Comparison of ENCODE assay signal across 9 cellular contexts in genomic region chr13:110616103-110617101, GRCh38. TPM values are rescaled to one million over a fixed set of nuclear protein-coding genes. Genes with fewer than 3 reads are reported as not detected.
DNase-seq lines count a peak whose midpoint lies in the region; ATAC-seq, FAIRE-seq and TF ChIP-seq lines count a peak whose summit lies in the region.
"Had no signal": no experiment of that assay in that cellular context is flagged by ENCODE, and none has a peak within 500 bp of the region (broad histone marks: within the 10 kb centered on the region; RNA-seq: fewer than 3 reads in every experiment).

No MANE protein-coding gene starts in this region.

- no peak for FAIRE-seq in K562 (lab: Jason Lieb, UNC)
- FAIRE-seq: TTC549 had no signal

- in situ Hi-C loops in K562 (cut with MboI) = no loop called here

- H2AFZ ChIP-seq in K562 (ENCODE audit: low read depth, low read length) = peak overlapping the region; percentile 90; the same call in 1 of the 2 replicates

- DNase-seq in BE2C (no peak), RWPE2 (ENCODE audit: low spot score) (no peak), K562 (ENCODE audit: extremely low read depth in 1 of 4, low spot score in 3 of 4) (peak; percentile 46 to 59 (median 51)), NCI-H774 (lab: John Stamatoyannopoulos, UW) (no peak)
- peak; percentile 14 to 44 (median 14) for DNase-seq in stimulated activated CD4-positive, alpha-beta T cell treated with anti-CD3 and anti-CD28 coated beads, TNF-alpha, amount 100 ng/mL, for 48 hours (ENCODE audit: low read depth in 3 of 3)

- ATAC-seq in GM18858 (IDR thresholded peaks at IDR 0.05; ENCODE audit: unreplicated experiment) (peak; percentile 37), HG03045 (IDR thresholded peaks at IDR 0.05; ENCODE audit: unreplicated experiment) (peak; percentile 45), RWPE2 (ENCODE audit: low read depth) (peak; percentile 66), K562 (peak; percentile 68)

- BruUV-seq in K562 (replicated peaks; lab: Mats Ljungman, UMichigan) = TSS peak; percentile 37

- 2% methylated on average over 30 of the region's 37 CpGs for WGBS in K562 (ENCODE audit: insufficient coverage, low coverage, missing lambda C conversion rate)

- POLR2A ChIA-PET in K562 (lab: Yijun Ruan, JAX) = interaction anchor here (0.6 to 2.0 kb wide), 7 partner anchors 10 to 218 kb away, joined by 3 to 7 read pairs (median 3); no protein-coding TSS in a partner anchor

- H3K4me2 ChIP-seq in K562 (ENCODE audit: insufficient read depth, low read length) = peak overlapping the region; percentile 86

- TF ChIP-seq RAD21 in K562 (CRISPR knock-in tag; conservative IDR thresholded peaks at IDR 0.05 in 1 of 2, IDR thresholded peaks at IDR 0.05 in 1 of 2) = peak in 1 of 2 experiments; percentile 18; a peak in 2 of 4 replicates

- no peaks in the 10 kb centered on the region for H3K9me1 ChIP-seq in K562 (ENCODE audit: control insufficient read depth, insufficient read depth, low read length)

- intact Hi-C loops in K562 (cut with micrococcal nuclease) = no loop called here

- H3K79me2 ChIP-seq in K562 (ENCODE audit: control insufficient read depth, insufficient read depth, low read length) = peaks cover 58% of the 10 kb centered on the region

- no peak for TF ChIP-seq EP300 in K562 (IDR thresholded peaks at IDR 0.05; ENCODE audit: low read length)

- CTCF ChIA-PET in K562 (lab: Yijun Ruan, JAX; ENCODE audit: low intra/inter-chr PET ratio) = no interaction called here

- H3K27ac ChIP-seq in RWPE2 (ENCODE audit: poor library complexity, severe bottlenecking) (peak overlapping the region; percentile 76), K562 (ENCODE audit: extremely low read depth, low read depth, low read length) (peak overlapping the region; percentile 80; the same call in 2 of the 3 replicates), layer of hippocampus (ENCODE audit: low read depth, low read length) (peak overlapping the region; percentile 90)

- H3K9me3 ChIP-seq in BE2C (no peaks in the 10 kb centered on the region), RWPE2 (ENCODE audit: severe bottlenecking) (no peaks in the 10 kb centered on the region), K562 (replicated peaks; ENCODE audit: control insufficient read depth, insufficient read depth, low read depth, low read length) (0 out of 2 replicates have a peak, but pooled peaks cover 2% of the 10 kb centered on the region)

- peaks cover 25% of the 10 kb centered on the region for H4K20me1 ChIP-seq in K562 (replicated peaks; ENCODE audit: control insufficient read depth, insufficient read depth, low read length)

- TF ChIP-seq CTCF in BE2C (IDR thresholded peaks at IDR 0.05; ENCODE audit: low read depth, low read length) (peak; percentile 15; the same call in 1 of the 2 replicates), RWPE2 (IDR thresholded peaks at IDR 0.05; ENCODE audit: poor library complexity, severe bottlenecking) (no peak), K562 (IDR thresholded peaks at IDR 0.05 in 2 of 3, conservative IDR thresholded peaks at IDR 0.05 in 1 of 3; ENCODE audit: insufficient read depth in 2 of 3, low read depth in 1 of 3, low read length in 3 of 3) (peak in 2 of 3 experiments; percentile 21 to 35; a peak in 2 of 6 replicates)

- H3K9ac ChIP-seq in K562 (ENCODE audit: insufficient read depth in 1 of 2, low read depth in 2 of 2, low read length in 2 of 2) = peak overlapping the region; percentile 68 to 97

- H3K4me1 ChIP-seq in BE2C (peaks cover 4% of the 10 kb centered on the region; the same call in 1 of the 2 replicates), RWPE2 (ENCODE audit: insufficient read depth, poor library complexity, severe bottlenecking) (peaks cover 13% of the 10 kb centered on the region), K562 (replicated peaks in 1 of 2; ENCODE audit: control insufficient read depth in 2 of 2, insufficient read depth in 2 of 2, low read length in 2 of 2) (peaks cover 20% of the 10 kb centered on the region in 2 experiments)

- no peaks in the 10 kb centered on the region for H3K27me3 ChIP-seq in BE2C
- no peaks in the 10 kb centered on the region for H3K27me3 ChIP-seq in RWPE2 (ENCODE audit: insufficient read depth, poor library complexity, severe bottlenecking)
- no peaks in the 10 kb centered on the region for H3K27me3 ChIP-seq in K562 (ENCODE audit: control insufficient read depth in 2 of 2, insufficient read depth in 2 of 2, low read length in 2 of 2)
- H3K27me3 ChIP-seq in layer of hippocampus (ENCODE audit: control insufficient read depth, insufficient read depth, low read length) = no peaks in the 10 kb centered on the region

- no peak for TF ChIP-seq POLR2A in K562 (conservative IDR thresholded peaks at IDR 0.05)

- H3K36me3 ChIP-seq in BE2C (no peaks in the 10 kb centered on the region), RWPE2 (ENCODE audit: low read depth) (peaks cover 11% of the 10 kb centered on the region; the same call in 1 of the 2 replicates), K562 (ENCODE audit: control insufficient read depth, insufficient read depth, low read length) (peaks cover 5% of the 10 kb centered on the region; the same call in 1 of the 3 replicates)

- peak overlapping the region; percentile 89 for H3K4me3 ChIP-seq in BE2C (ENCODE audit: low read depth, low read length)
- peak overlapping the region; percentile 56 for H3K4me3 ChIP-seq in RWPE2 (ENCODE audit: severe bottlenecking)
- H3K4me3 ChIP-seq in K562 = peak overlapping the region; percentile 77

TF ChIP-seq in K562, 482 proteins besides CTCF, POLR2A, EP300 and RAD21 (continues in another document):
- TF ChIP-seq NFE2 (IDR thresholded peaks at IDR 0.05; ENCODE audit: low read depth) = peak; percentile 32; the same call in 1 of the 2 replicates
- no peak for TF ChIP-seq CREM (IDR thresholded peaks at IDR 0.05; ENCODE audit: low read depth)
- TF ChIP-seq EWSR1 (IDR thresholded peaks at IDR 0.05; ENCODE audit: borderline replicate concordance, low read depth, partially characterized antibody) = no peak
- no peak for TF ChIP-seq NCOA4 (IDR thresholded peaks at IDR 0.05; ENCODE audit: partially characterized antibody)
- TF ChIP-seq ZNF408 (CRISPR knock-in tag; IDR thresholded peaks at IDR 0.05; ENCODE audit: low read depth) = no peak
- TF ChIP-seq NR2F6 (CRISPR knock-in tag; IDR thresholded peaks at IDR 0.05) = no peak
- TF ChIP-seq ZFX (CRISPR knock-in tag; IDR thresholded peaks at IDR 0.05) = peak; percentile 4; the same call in 1 of the 2 replicates
- TF ChIP-seq PHF8 (IDR thresholded peaks at IDR 0.05; ENCODE audit: borderline replicate concordance, low read length) = peak; percentile 9; the same call in 1 of the 2 replicates

RNA-seq across cellular contexts. Expression of gene NAXD, which starts 1.1 kb away (rescaled TPM):
- 46.6 TPM for polyA plus RNA-seq in BE2C (2012; ENCODE audit: insufficient read depth, insufficient read length, low read depth)
- total RNA-seq in K562 (2011; cell fraction: chromatin; rRNA removed; ENCODE audit: low replicate concordance) = 32.5 and 45.0 TPM in 2 replicates
- 25.1 and 28.0 TPM in 2 replicates for total RNA-seq in K562 (2011; cell fraction: nucleolus; rRNA removed)
- 19.5 and 24.8 TPM in 2 replicates for total RNA-seq in K562 (2011; cell fraction: nucleoplasm; rRNA removed)
- total RNA-seq in K562 (2014; rRNA removed) = 9.4 and 10.9 TPM in 2 replicates
- 9.4 and 10.4 TPM in 2 replicates for total RNA-seq in K562 (2014; rRNA removed; fragmentation: Illumina TruSeq; extraction: Trizol)
- 13.2 and 14.1 TPM in 2 replicates for total RNA-seq in K562 (2015; rRNA removed; fragmentation: Illumina TruSeq; extraction: Trizol)
- 19.3 and 20.1 TPM in 2 replicates for total RNA-seq in K562 (2021)
- polyA plus RNA-seq in K562 (2011; rRNA removed) = 15.4 and 19.7 TPM in 2 replicates
- 19.3 and 25.1 TPM in 2 replicates for polyA plus RNA-seq in K562 (2011; cell fraction: cytosol; rRNA removed)
- 81.8 and 101 TPM in 2 replicates for polyA plus RNA-seq in K562 (2011; cell fraction: nucleus; rRNA removed)
- 17.8 and 18.6 TPM in 2 replicates for polyA plus RNA-seq in K562 (2012)
- polyA plus RNA-seq in K562 (2014; fragmentation: Illumina TruSeq; extraction: Trizol) = 13.0 and 17.0 TPM in 2 replicates
- 1 to 10 TPM in 1 of 2 experiments, under 1 TPM in 1; 0.59 to 1.7 TPM for polyA plus RNA-seq in K562 (2014; fragmentation: Nextera tagmentation; extraction: Ambion mirVana)
- polyA plus RNA-seq in K562 (2014; rRNA removed) = 20.6 and 20.8 TPM in 2 replicates
- polyA minus RNA-seq in K562 (2011; rRNA and poly(A)+ RNA removed) = 10.0 and 11.0 TPM in 2 replicates
- polyA minus RNA-seq in K562 (2011; cell fraction: cytosol; rRNA and poly(A)+ RNA removed) = 5.3 and 8.5 TPM in 2 replicates
- 10.6 and 16.3 TPM in 2 replicates for polyA minus RNA-seq in K562 (2011; cell fraction: nucleus; rRNA and poly(A)+ RNA removed)

RNA-seq across cellular contexts. Expression of gene RAB20, which starts 54.9 kb away (rescaled TPM):
- polyA plus RNA-seq in BE2C (2012; ENCODE audit: insufficient read depth, insufficient read length, low read depth) = 0.48 TPM
- 1.3 and 3.9 TPM in 2 replicates for total RNA-seq in K562 (2011; cell fraction: chromatin; rRNA removed; ENCODE audit: low replicate concordance)
- 2.5 TPM in 2 replicates for total RNA-seq in K562 (2011; cell fraction: nucleolus; rRNA removed)
- total RNA-seq in K562 (2011; cell fraction: nucleoplasm; rRNA removed) = 1.5 and 2.9 TPM in 2 replicates
- total RNA-seq in K562 (2014; rRNA removed) = 9.2 and 12.4 TPM in 2 replicates
- 4.3 and 4.8 TPM in 2 replicates for total RNA-seq in K562 (2014; rRNA removed; fragmentation: Illumina TruSeq; extraction: Trizol)
- 6.7 and 7.7 TPM in 2 replicates for total RNA-seq in K562 (2015; rRNA removed; fragmentation: Illumina TruSeq; extraction: Trizol)
- total RNA-seq in K562 (2021) = 7.9 and 8.1 TPM in 2 replicates
- polyA plus RNA-seq in K562 (2011; rRNA removed) = 4.6 and 11.8 TPM in 2 replicates
- 8.9 and 13.3 TPM in 2 replicates for polyA plus RNA-seq in K562 (2011; cell fraction: cytosol; rRNA removed)
- 3.6 and 6.9 TPM in 2 replicates for polyA plus RNA-seq in K562 (2011; cell fraction: nucleus; rRNA removed)
- 10.1 and 10.6 TPM in 2 replicates for polyA plus RNA-seq in K562 (2012)
- 5.4 and 7.5 TPM in 2 replicates for polyA plus RNA-seq in K562 (2014; fragmentation: Illumina TruSeq; extraction: Trizol)
- polyA plus RNA-seq in K562 (2014; fragmentation: Nextera tagmentation; extraction: Ambion mirVana) = under 1 TPM; 0.62 to 0.82 TPM
- 7.1 and 9.1 TPM in 2 replicates for polyA plus RNA-seq in K562 (2014; rRNA removed)
- polyA minus RNA-seq in K562 (2011; rRNA and poly(A)+ RNA removed) = 2.9 and 6.8 TPM in 2 replicates
- polyA minus RNA-seq in K562 (2011; cell fraction: cytosol; rRNA and poly(A)+ RNA removed) = 2.9 and 9.6 TPM in 2 replicates
- polyA minus RNA-seq in K562 (2011; cell fraction: nucleus; rRNA and poly(A)+ RNA removed) = 1.9 and 4.2 TPM in 2 replicates

Comparison
In these comparisons a context has a peak if more than half of its experiments do, and no peak if none do; other contexts are left out.
1. DNase-seq: peak in K562 (4 of 4) and stimulated activated CD4-positive, alpha-beta T cell treated with anti-CD3 and anti-CD28 coated beads, TNF-alpha, amount 100 ng/mL, for 48 hours (3 of 3); none in BE2C (single experiment), RWPE2 (single experiment) and NCI-H774 (single experiment).
2. Peak in every context shown above with its lines, with median percentiles within 50 percentile points of each other: H3K4me3 ChIP-seq, ATAC-seq and H3K27ac ChIP-seq.